Comparison of ENCODE assay signal across 8 cellular contexts in genomic region chrX:68829594-68830485, GRCh38. TPM values are rescaled to one million over a fixed set of nuclear protein-coding genes. Genes with fewer than 3 reads are reported as not detected.
DNase-seq lines count a peak whose midpoint lies in the region; ATAC-seq, FAIRE-seq and TF ChIP-seq lines count a peak whose summit lies in the region.

No MANE protein-coding gene starts in this region.

- POLR2A ChIA-PET in A549 (lab: Yijun Ruan, JAX) (interaction anchor here (0.5 to 2.8 kb wide), 7 partner anchors 202 to 575 kb away, joined by 3 to 26 read pairs (median 11); partner anchors contain the start of gene PJA1), HCT116 (lab: Charles Lee) (interaction anchor here (1.2 to 4.0 kb wide), 6 partner anchors 8 to 394 kb away, joined by 4 to 53 read pairs (median 7); no protein-coding TSS in a partner anchor)

- H3K27me3 ChIP-seq in HCT116 (ENCODE audit: insufficient read depth, low read length) (no peaks in the 10 kb centered on the region), pancreas (peaks cover 0 to 5% (median 0%) of the 10 kb centered on the region in 4 donors)

- H3K4me1 ChIP-seq in A549 (peaks cover 5% of the 10 kb centered on the region; the same call in 1 of the 3 replicates), HCT116 (ENCODE audit: control insufficient read depth in 1 of 2, insufficient read depth in 2 of 2, low read length in 2 of 2) (peaks cover 0 to 8% of the 10 kb centered on the region in 2 experiments; a peak in 1 of 4 replicates), pancreas (no peaks in the 10 kb centered on the region)

- intact Hi-C loops in HCT116 (cut with micrococcal nuclease): loop anchor here (5.0 to 10.0 kb wide), 3 partner anchors 302 to 1265 kb away; partner anchors contain the start of gene EDA
- intact Hi-C loops in pancreas (cut with DNase I): loop anchor here in 2 of 3 donors (5.0 to 10.0 kb wide), 5 partner anchors 232 to 555 kb away; no protein-coding TSS in a partner anchor

- peak overlapping the region; percentile 86 for H3K4me3 ChIP-seq in A549
- H3K4me3 ChIP-seq in HCT116 (replicated peaks in 1 of 2; ENCODE audit: low read depth in 1 of 2, low read length in 2 of 2): peak overlapping the region; percentile 61 to 72
- H3K4me3 ChIP-seq in pancreas: peak overlapping the region; percentile 61 to 67 (median 64)

- ATAC-seq in A549 (peak; percentile 19 to 46; a peak in 3 of 6 replicates), HCT116 (0 out of 2 replicates have a peak, but pooled peaks have one; percentile 5), pancreas (peak; percentile 28 to 41 (median 34))
- peak in 1 of 2 donors; percentile 10 for ATAC-seq in activated T-cell treated with anti-CD3 and anti-CD28 coated beads, Interleukin-2, amount 50 U/mL, for 4 hours

- no peak for TF ChIP-seq CTCF in A549 (IDR thresholded peaks at IDR 0.05)
- TF ChIP-seq CTCF in HCT116 (IDR thresholded peaks at IDR 0.05 in 2 of 3, conservative IDR thresholded peaks at IDR 0.05 in 1 of 3; ENCODE audit: borderline replicate concordance in 1 of 3, insufficient read depth in 1 of 3, low read depth in 2 of 3, low read length in 2 of 3): no peak
- no peak for TF ChIP-seq CTCF in pancreas (IDR thresholded peaks at IDR 0.05)

- no TSS peak for BruUV-seq in HCT116 (replicated peaks; lab: Mats Ljungman, UMichigan)

- no peaks in the 10 kb centered on the region for H3K36me3 ChIP-seq in HCT116 (ENCODE audit: control insufficient read depth in 1 of 2, insufficient read depth in 2 of 2, low read length in 2 of 2)
- no peaks in the 10 kb centered on the region for H3K36me3 ChIP-seq in pancreas

- H2AFZ ChIP-seq in HCT116 (ENCODE audit: low read depth, low read length, poor library complexity, severe bottlenecking): no peak overlapping the region

- no peaks in the 10 kb centered on the region for H3K36me3 Mint-ChIP-seq in activated T-cell treated with anti-CD3 and anti-CD28 coated beads, Interleukin-2, amount 50 U/mL, for 4 hours (ENCODE audit: insufficient read depth)

- H3K4me3 Mint-ChIP-seq in activated T-cell treated with anti-CD3 and anti-CD28 coated beads, Interleukin-2, amount 50 U/mL, for 4 hours: peak overlapping the region; percentile 85

- no peaks in the 10 kb centered on the region for H3K27me3 Mint-ChIP-seq in activated T-cell treated with anti-CD3 and anti-CD28 coated beads, Interleukin-2, amount 50 U/mL, for 4 hours (ENCODE audit: low read depth)

- no peak for TF ChIP-seq POLR2A in A549 (IDR thresholded peaks at IDR 0.05; ENCODE audit: low read length)
- TF ChIP-seq POLR2A in HCT116 (IDR thresholded peaks at IDR 0.05; ENCODE audit: borderline replicate concordance, extremely low read depth, insufficient read depth, insufficient read length): no peak

- peak overlapping the region; percentile 64 for H3K9ac ChIP-seq in HCT116 (ENCODE audit: low read length)

- no peaks in the 10 kb centered on the region for H3K9me3 Mint-ChIP-seq in activated T-cell treated with anti-CD3 and anti-CD28 coated beads, Interleukin-2, amount 50 U/mL, for 4 hours

- no peaks in the 10 kb centered on the region for H3K9me2 ChIP-seq in HCT116 (ENCODE audit: insufficient read depth)

- H3K9me3 ChIP-seq in A549: no peaks in the 10 kb centered on the region
- no peaks in the 10 kb centered on the region for H3K9me3 ChIP-seq in HCT116 (ENCODE audit: control insufficient read depth in 1 of 2, insufficient read depth in 1 of 2, low read depth in 1 of 2, low read length in 2 of 2)
- H3K9me3 ChIP-seq in pancreas: no peaks in the 10 kb centered on the region

- peaks cover 19% of the 10 kb centered on the region for H3K4me1 Mint-ChIP-seq in activated T-cell treated with anti-CD3 and anti-CD28 coated beads, Interleukin-2, amount 50 U/mL, for 4 hours (ENCODE audit: low read depth)

- H3K79me2 ChIP-seq in HCT116 (ENCODE audit: insufficient read depth, low read length): peaks cover 27% of the 10 kb centered on the region; the same call in 1 of the 2 replicates

- no peak for TF ChIP-seq RAD21 in A549 (conservative IDR thresholded peaks at IDR 0.05 in 1 of 2, IDR thresholded peaks at IDR 0.05 in 1 of 2)
- no peak for TF ChIP-seq RAD21 in HCT116 (IDR thresholded peaks at IDR 0.05; ENCODE audit: low read depth)

- H3K27ac ChIP-seq in A549 (peak overlapping the region; percentile 71 to 89), HCT116 (ENCODE audit: low read depth, low read length) (peak overlapping the region; percentile 59; the same call in 1 of the 2 replicates), pancreas (peak overlapping the region in 3 of 4 donors; percentile 46 to 57 (median 48))

- no peak for FAIRE-seq in A549 (lab: Jason Lieb, UNC)
- no peak for FAIRE-seq in pancreas (lab: Jason Lieb, UNC)

- RAD21 ChIA-PET in HCT116 (lab: Charles Lee; ENCODE audit: low non-redundant PET in 1 of 2, low total read pairs in 2 of 2, uncharacterized antibody in 2 of 2, unreplicated experiment in 2 of 2): interaction anchor here (0.5 to 1.0 kb wide), 3 partner anchors 392 to 480 kb away, joined by 3 to 5 read pairs (median 5); no protein-coding TSS in a partner anchor

- DNase-seq in A549 (ENCODE audit: low read depth in 1 of 2, low spot score in 1 of 2) (peak; percentile 14 to 18), HCT116 (ENCODE audit: low read depth, low spot score) (no peak), glomerular visceral epithelial cell (ENCODE audit: extremely low spot score) (peak; percentile 28), pancreas (no peak), Ammon's horn (ENCODE audit: low spot score) (no peak), HPDE6-E6E7 (ENCODE audit: extremely low spot score) (no peak), hepatic stellate cell (ENCODE audit: low spot score) (no peak)
- DNase-seq in activated T-cell treated with anti-CD3 and anti-CD28 coated beads, Interleukin-2, amount 50 U/mL, for 4 hours: no peak

- no peaks in the 10 kb centered on the region for H4K20me1 ChIP-seq in HCT116 (ENCODE audit: insufficient read depth)

- CTCF ChIA-PET in A549 (lab: Yijun Ruan, JAX) (interaction anchor here (1.5 to 16.6 kb wide), 6 partner anchors 8 to 557 kb away, joined by 4 to 327 read pairs (median 21); no protein-coding TSS in a partner anchor), HCT116 (lab: Charles Lee) (no interaction called here)

- no peak for TF ChIP-seq EP300 in A549 (IDR thresholded peaks at IDR 0.05)

- H3K4me2 ChIP-seq in A549: peak overlapping the region; percentile 99
- peak overlapping the region; percentile 90 for H3K4me2 ChIP-seq in HCT116 (ENCODE audit: low read length)

- 28% methylated on average over 16 of the region's 74 CpGs for WGBS in A549 (ENCODE audit: missing lambda C conversion rate)
- 1 to 30% methylated on average over 71 to 74 of the region's 74 CpGs for WGBS in pancreas, 2 donors

TF ChIP-seq in A549, 52 proteins besides CTCF, POLR2A, EP300 and RAD21:
- TF ChIP-seq CHD4 (IDR thresholded peaks at IDR 0.05; ENCODE audit: borderline replicate concordance) (no peak), BCL3 (IDR thresholded peaks at IDR 0.05) (no peak), EHMT2 (IDR thresholded peaks at IDR 0.05; ENCODE audit: low read depth) (no peak), MYC (IDR thresholded peaks at IDR 0.05; ENCODE audit: borderline replicate concordance, low read length) (no peak)
TF ChIP-seq in A549: peak in this region for 0.

TF ChIP-seq in HCT116, 20 proteins besides CTCF, POLR2A, EP300 and RAD21:
- no peak for TF ChIP-seq SP1 (IDR thresholded peaks at IDR 0.05; ENCODE audit: low read depth)

RNA-seq across cellular contexts. Expression of gene EFNB1, which starts 1.0 kb away (rescaled TPM):
- polyA plus RNA-seq in A549 (2011; rRNA removed): 3.7 TPM in 2 replicates
- 5.3 and 7.8 TPM in 2 replicates for polyA plus RNA-seq in A549 (2012; cell fraction: cytosol; rRNA removed)
- polyA plus RNA-seq in A549 (2012; cell fraction: nucleus; rRNA removed): 6.4 and 7.6 TPM in 2 replicates
- polyA plus RNA-seq in A549 (2017; fragmentation: RNase III; extraction: RNeasy Plus Mini Kit Qiagen cat#74134 plus additional on column Dnase treatment): 3.4 to 4.0 TPM (median 3.5 TPM) in 3 replicates
- polyA minus RNA-seq in A549 (2011; rRNA and poly(A)+ RNA removed): 3.2 and 5.1 TPM in 2 replicates
- total RNA-seq in HCT116 (2021; ENCODE audit: unreplicated experiment): 14.7 TPM
- 12.9 TPM in 2 replicates for polyA plus RNA-seq in HCT116 (2012)
- 10 to 100 TPM in 1 of 3 donors, 1 to 10 TPM in 2; 9.6 to 10.7 (median 9.9) TPM for total RNA-seq in activated T-cell treated with anti-CD3 and anti-CD28 coated beads, Interleukin-2, amount 50 U/mL, for 4 hours
- total RNA-seq in pancreas: 10 to 100 TPM in 1 of 6 donors, 1 to 10 TPM in 5; 2.4 to 13.3 (median 4.9) TPM
- 1 to 10 TPM; 5.9 to 8.0 TPM for polyA plus RNA-seq in pancreas

Comparison
In these comparisons a context has a peak if more than half of its experiments do, and no peak if none do; other contexts are left out.
1. DNase-seq: peak in A549 (2 of 2) and glomerular visceral epithelial cell (single experiment); none in HCT116 (single experiment), activated T-cell treated with anti-CD3 and anti-CD28 coated beads, Interleukin-2, amount 50 U/mL, for 4 hours (single experiment), pancreas (0 of 6), Ammon's horn (single experiment), HPDE6-E6E7 (single experiment) and hepatic stellate cell (single experiment).
2. Peak in every context shown above with its lines, with median percentiles within 50 percentile points of each other: H3K27ac ChIP-seq and H3K4me3 ChIP-seq.